In genomic region chr11:93510196-93510898, GRCh38 we compare ENCODE assay signal across 22 cellular contexts. TPM values are rescaled to one million over a fixed set of nuclear protein-coding genes. Genes with fewer than 3 reads are reported as not detected.
DNase-seq lines count a peak whose midpoint lies in the region; ATAC-seq and TF ChIP-seq lines count a peak whose summit lies in the region.
"Had no signal": no experiment of that assay in that cellular context is flagged by ENCODE, and none has a peak within 500 bp of the region (broad histone marks: within the 10 kb centered on the region; RNA-seq: fewer than 3 reads in every experiment).

No MANE protein-coding gene starts in this region.

- peaks cover 16% of the 10 kb centered on the region for H3K36me3 Mint-ChIP-seq in T-helper 1 cell treated with Interleukin-12 subunit alpha and Interleukin-12 subunit beta and Interleukin-4 antibody, amounts not matched to agents 30 μg/mL and 1 μg/mL, for 36 hours (ENCODE audit: low read depth)
- H3K36me3 Mint-ChIP-seq in CD14-positive monocyte (peaks cover 10 to 24% of the 10 kb centered on the region in 2 donors), progenitor cell of endocrine pancreas (ENCODE audit: insufficient read depth) (peaks cover 6% of the 10 kb centered on the region)
- H3K36me3 Mint-ChIP-seq in T-helper 2 cell treated with Interferon-gamma antibody and Interleukin-4, amounts not matched to agents 5 μg/mL and 100 μg/mL, for 36 hours (ENCODE audit: low read depth), result peaks cover 31% of the 10 kb centered on the region

- TF ChIP-seq CTCF in CD14-positive monocyte (IDR thresholded peaks at IDR 0.05), result no peak
- TF ChIP-seq CTCF in progenitor cell of endocrine pancreas (IDR thresholded peaks at IDR 0.05; ENCODE audit: unreplicated experiment), result no peak

- H3K27me3 Mint-ChIP-seq in T-helper 1 cell treated with Interleukin-12 subunit alpha and Interleukin-12 subunit beta and Interleukin-4 antibody, amounts not matched to agents 30 μg/mL and 1 μg/mL, for 36 hours (ENCODE audit: low read depth), result no peaks in the 10 kb centered on the region
- H3K27me3 Mint-ChIP-seq in CD14-positive monocyte (ENCODE audit: low read depth in 3 of 3) (peaks cover 0 to 1% (median 0%) of the 10 kb centered on the region in 3 donors), progenitor cell of endocrine pancreas (no peaks in the 10 kb centered on the region)
- H3K27me3 Mint-ChIP-seq in T-helper 2 cell treated with Interferon-gamma antibody and Interleukin-4, amounts not matched to agents 5 μg/mL and 100 μg/mL, for 36 hours (ENCODE audit: low read depth), result no peaks in the 10 kb centered on the region
- H3K27me3 Mint-ChIP-seq: CD4-positive, alpha-beta T cell; IgD-negative memory B cell had no signal

- H3K9me3 Mint-ChIP-seq in T-helper 1 cell treated with Interleukin-12 subunit alpha and Interleukin-12 subunit beta and Interleukin-4 antibody, amounts not matched to agents 30 μg/mL and 1 μg/mL, for 36 hours, result peaks cover 7% of the 10 kb centered on the region
- H3K9me3 Mint-ChIP-seq in CD14-positive monocyte (peaks cover 0 to 11% (median 8%) of the 10 kb centered on the region in 7 donors), progenitor cell of endocrine pancreas (ENCODE audit: low read depth) (peaks cover 4% of the 10 kb centered on the region)
- H3K9me3 Mint-ChIP-seq in T-helper 2 cell treated with Interferon-gamma antibody and Interleukin-4, amounts not matched to agents 5 μg/mL and 100 μg/mL, for 36 hours, result peaks cover 7% of the 10 kb centered on the region
- H3K9me3 Mint-ChIP-seq: CD4-positive, alpha-beta T cell had no signal

- no peak for ATAC-seq in HG03432 (IDR thresholded peaks at IDR 0.05; ENCODE audit: unreplicated experiment)

- peaks cover 30% of the 10 kb centered on the region for H3K4me1 Mint-ChIP-seq in T-helper 1 cell treated with Interleukin-12 subunit alpha and Interleukin-12 subunit beta and Interleukin-4 antibody, amounts not matched to agents 30 μg/mL and 1 μg/mL, for 36 hours (ENCODE audit: low read depth)
- peaks cover 23% of the 10 kb centered on the region for H3K4me1 Mint-ChIP-seq in CD14-positive monocyte
- H3K4me1 Mint-ChIP-seq in T-helper 2 cell treated with Interferon-gamma antibody and Interleukin-4, amounts not matched to agents 5 μg/mL and 100 μg/mL, for 36 hours (ENCODE audit: low read depth), result peaks cover 34% of the 10 kb centered on the region
- no peaks in the 10 kb centered on the region for H3K4me1 Mint-ChIP-seq in progenitor cell of endocrine pancreas (ENCODE audit: low read depth)

- peak overlapping the region; percentile 50 for H3K27ac Mint-ChIP-seq in T-helper 1 cell treated with Interleukin-12 subunit alpha and Interleukin-12 subunit beta and Interleukin-4 antibody, amounts not matched to agents 30 μg/mL and 1 μg/mL, for 36 hours
- H3K27ac Mint-ChIP-seq in CD14-positive monocyte (peak overlapping the region; percentile 7 to 85 (median 41)), progenitor cell of endocrine pancreas (peak overlapping the region; percentile 69)
- H3K27ac Mint-ChIP-seq in T-helper 2 cell treated with Interferon-gamma antibody and Interleukin-4, amounts not matched to agents 5 μg/mL and 100 μg/mL, for 36 hours, result peak overlapping the region; percentile 93
- H3K27ac Mint-ChIP-seq: CD4-positive, alpha-beta T cell; IgD-negative memory B cell had no signal

- DNase-seq in T-helper 1 cell (no peak), CD14-positive monocyte (ENCODE audit: low spot score) (no peak), progenitor cell of endocrine pancreas (ENCODE audit: low spot score, unreplicated experiment) (no peak), NCI-H446 (lab: John Stamatoyannopoulos, UW) (no peak), H4 (ENCODE audit: low spot score) (no peak)
- DNase-seq in T-helper 2 cell treated with Interferon-gamma antibody and Interleukin-4, amounts not matched to agents 5 μg/mL and 100 μg/mL, for 36 hours (ENCODE audit: low spot score), result no peak
- DNase-seq: 8988T; BE2C; Caco-2; CD4-positive, alpha-beta T cell; DMS153; GM23248; HCEC 1CT; NCI-H1105; NCI-H2081; NCI-H2171 treated with DMSO at 0.1 percent for 48 hours; NCI-H748 treated with DMSO at 0.1 percent for 48 hours; OCI-M1; Right ventricle myocardium superior had no signal

- H3K4me3 Mint-ChIP-seq in T-helper 1 cell treated with Interleukin-12 subunit alpha and Interleukin-12 subunit beta and Interleukin-4 antibody, amounts not matched to agents 30 μg/mL and 1 μg/mL, for 36 hours, result no peak overlapping the region
- H3K4me3 Mint-ChIP-seq in CD14-positive monocyte (no peak overlapping the region), progenitor cell of endocrine pancreas (ENCODE audit: low read depth) (no peak overlapping the region)
- H3K4me3 Mint-ChIP-seq in T-helper 2 cell treated with Interferon-gamma antibody and Interleukin-4, amounts not matched to agents 5 μg/mL and 100 μg/mL, for 36 hours, result no peak overlapping the region
- H3K4me3 Mint-ChIP-seq: CD4-positive, alpha-beta T cell; IgD-negative memory B cell had no signal

- intact Hi-C loops in CD14-positive monocyte (cut with micrococcal nuclease), result no loop called here

RNA-seq across cellular contexts. Expression of gene SMCO4, which starts 32.8 kb away (rescaled TPM):
- polyA plus RNA-seq in CD14-positive monocyte, result 100 to 1,000 TPM; 169 to 242 TPM
- 25.9 and 26.5 TPM in 2 replicates for total RNA-seq in progenitor cell of endocrine pancreas
- 22.9 and 75.8 TPM in 2 replicates for total RNA-seq in H4 (2014; rRNA removed; shearing (Covaris generic))

Comparison
In these comparisons a context has a peak if more than half of its experiments do, and no peak if none do; other contexts are left out.
1. H3K27ac Mint-ChIP-seq: peak in every context shown above with its lines; median percentile 93 in T-helper 2 cell treated with Interferon-gamma antibody and Interleukin-4, amounts not matched to agents 5 μg/mL and 100 μg/mL, for 36 hours; 69 in progenitor cell of endocrine pancreas; 50 in T-helper 1 cell treated with Interleukin-12 subunit alpha and Interleukin-12 subunit beta and Interleukin-4 antibody, amounts not matched to agents 30 μg/mL and 1 μg/mL, for 36 hours; 41 in CD14-positive monocyte.